Comparison of ENCODE assay signal across 22 cellular contexts in genomic region chr5:69252437-69252836, GRCh38.
"Had no signal": no experiment of that assay in that cellular context is flagged by ENCODE, and none has a peak within 500 bp of the region (broad histone marks: within the 10 kb centered on the region; RNA-seq: fewer than 3 reads in every experiment).

No MANE protein-coding gene starts in this region.

- H3K4me1 Mint-ChIP-seq: nephron progenitor cell had no signal

- H3K4me3 ChIP-seq: coronary artery, hepatocyte, psoas muscle, spleen, tibial artery had no signal

- H2AFZ ChIP-seq: hepatocyte had no signal

- H3K4me2 ChIP-seq: hepatocyte had no signal

- H3K4me3 Mint-ChIP-seq: naive thymus-derived CD4-positive, alpha-beta T cell; nephron progenitor cell; stimulated activated memory B cell treated with anti-CD40 and anti-IgM and Interleukin-4, amounts not matched to agents 10 μg/mL and 1 μg/mL and 100 μg/mL, for 72 hours; stimulated activated naive CD8-positive, alpha-beta T cell treated with anti-CD3 and anti-CD28 coated beads, Interleukin-15, Interleukin-2, amounts not matched to agents 100 ng/mL and 50 ng/mL, for 24 hours had no signal

- H3K27ac ChIP-seq: coronary artery, hepatocyte, neutrophil, psoas muscle, spleen, tibial artery had no signal

- H3K27ac Mint-ChIP-seq: nephron progenitor cell; stimulated activated memory B cell treated with anti-CD40 and anti-IgM and Interleukin-4, amounts not matched to agents 10 μg/mL and 1 μg/mL and 100 μg/mL, for 72 hours; stimulated activated naive CD8-positive, alpha-beta T cell treated with anti-CD3 and anti-CD28 coated beads, Interleukin-15, Interleukin-2, amounts not matched to agents 100 ng/mL and 50 ng/mL, for 24 hours had no signal

- ATAC-seq: left cardiac atrium; left ventricle myocardium superior; naive thymus-derived CD4-positive, alpha-beta T cell; psoas muscle; sciatic nerve; stimulated activated memory B cell treated with anti-CD40 and anti-IgM and Interleukin-4, amounts not matched to agents 10 μg/mL and 1 μg/mL and 100 μg/mL, for 72 hours had no signal

- H3K27me3 Mint-ChIP-seq: naive thymus-derived CD4-positive, alpha-beta T cell; stimulated activated memory B cell treated with anti-CD40 and anti-IgM and Interleukin-4, amounts not matched to agents 10 μg/mL and 1 μg/mL and 100 μg/mL, for 72 hours; stimulated activated naive CD8-positive, alpha-beta T cell treated with anti-CD3 and anti-CD28 coated beads, Interleukin-15, Interleukin-2, amounts not matched to agents 100 ng/mL and 50 ng/mL, for 24 hours had no signal

- H3K9me3 Mint-ChIP-seq: stimulated activated naive CD8-positive, alpha-beta T cell treated with anti-CD3 and anti-CD28 coated beads, Interleukin-15, Interleukin-2, amounts not matched to agents 100 ng/mL and 50 ng/mL, for 24 hours had no signal

- DNase-seq: effector CD4-positive, alpha-beta T cell; foreskin melanocyte; head of caudate nucleus; kidney; left cardiac atrium; left ventricle myocardium superior; mesendoderm; naive thymus-derived CD4-positive, alpha-beta T cell; nephron progenitor cell; psoas muscle; retina; spleen; stimulated activated CD4-positive, alpha-beta T cell treated with anti-CD3 and anti-CD28 coated beads, Interleukin-15, amount 100 ng/mL, for 24 hours; stimulated activated CD4-positive, alpha-beta T cell treated with anti-CD3 and anti-CD28 coated beads, Interleukin-1b, Interleukin-23, amount 100 ng/mL, for 48 hours; stimulated activated CD4-positive, alpha-beta T cell treated with anti-CD3 and anti-CD28 coated beads, Interleukin-4, amount 100 ng/mL, for 24 hours; tibial artery had no signal

- H3K4me1 ChIP-seq: psoas muscle, spleen had no signal

- H3K9me3 ChIP-seq: neutrophil, psoas muscle, tibial artery had no signal

- H3K27me3 ChIP-seq: hepatocyte, neutrophil, spleen, tibial artery had no signal
